In the genomic region with DNA sequence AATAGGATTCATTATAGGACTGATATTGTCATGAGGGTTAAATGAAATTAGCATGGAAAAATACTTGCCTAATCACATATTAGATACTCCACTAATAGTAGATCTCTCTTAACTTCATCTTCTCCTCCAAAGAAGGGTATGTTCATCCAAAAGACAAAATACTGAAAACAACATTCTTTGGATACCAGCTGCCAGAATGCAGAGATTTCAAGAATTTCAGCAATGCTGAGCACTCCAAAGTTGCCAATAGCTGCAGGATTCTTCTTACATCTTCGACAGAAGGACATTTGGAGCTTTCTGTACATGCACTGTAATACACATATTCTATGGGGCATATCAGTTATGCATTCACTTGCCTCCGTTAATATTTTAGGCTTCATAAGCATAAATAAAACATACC, we compare ENCODE assay signal across 27 cellular contexts.
"Had no signal": no experiment of that assay in that cellular context is flagged by ENCODE, and none has a peak within 500 bp of the region (broad histone marks: within the 10 kb centered on the region; RNA-seq: fewer than 3 reads in every experiment).

No MANE protein-coding gene starts in this region.

- H3K4me1 Mint-ChIP-seq: activated CD4-positive, alpha-beta T cell treated with anti-CD3 and anti-CD28 coated beads for 36 hours; activated naive CD4-positive, alpha-beta T cell treated with anti-CD3 and anti-CD28 coated beads, Interleukin-2, amount 10 ng/mL, durations not matched to agents 7 days and 5 days; stimulated activated effector memory CD8-positive, alpha-beta T cell treated with anti-CD3 and anti-CD28 coated beads, Interleukin-12 subunit alpha, Interleukin-12 subunit beta, amount 100 ng/mL, for 72 hours had no signal

- H3K27ac ChIP-seq: gastrocnemius medialis, hepatocyte, left ventricle myocardium inferior, ovary, right lobe of liver, skin epidermis, upper lobe of right lung had no signal

- H3K36me3 ChIP-seq: gastrocnemius medialis, left ventricle myocardium inferior, ovary, right lobe of liver, upper lobe of right lung had no signal

- DNase-seq: activated CD4-positive, alpha-beta T cell treated with anti-CD3 and anti-CD28 coated beads for 36 hours; activated CD4-positive, alpha-beta T cell treated with anti-CD3 and anti-CD28 coated beads, Interleukin-2, amount 50 U/mL, for 48 hours; activated CD4-positive, CD25-positive, alpha-beta regulatory T cell; activated CD8-positive, alpha-beta memory T cell treated with anti-CD3 and anti-CD28 coated beads for 24 hours; activated gamma-delta T cell; activated naive CD4-positive, alpha-beta T cell treated with anti-CD3 and anti-CD28 coated beads, Interleukin-2, amount 10 ng/mL, durations not matched to agents 7 days and 5 days; amniotic stem cell; caudate nucleus; cortex of kidney; effector memory CD8-positive, alpha-beta T cell; erythroblast; gastrocnemius medialis; left ventricle myocardium inferior; ovary; right lobe of liver; stimulated activated CD4-positive, alpha-beta T cell treated with anti-CD3 and anti-CD28 coated beads, Interleukin-12 subunit alpha, Interleukin-12 subunit beta, amount 100 ng/mL, for 4 hours; stimulated activated CD4-positive, alpha-beta T cell treated with anti-CD3 and anti-CD28 coated beads, Interleukin-4, amount 100 ng/mL, for 24 hours; T-helper 1 cell; upper lobe of right lung had no signal

- H3K4me3 Mint-ChIP-seq: activated CD4-positive, alpha-beta T cell treated with anti-CD3 and anti-CD28 coated beads for 36 hours; activated naive CD4-positive, alpha-beta T cell treated with anti-CD3 and anti-CD28 coated beads, Interleukin-2, amount 10 ng/mL, durations not matched to agents 7 days and 5 days; effector memory CD8-positive, alpha-beta T cell; nephron; stimulated activated effector memory CD8-positive, alpha-beta T cell treated with anti-CD3 and anti-CD28 coated beads, Interleukin-12 subunit alpha, Interleukin-12 subunit beta, amount 100 ng/mL, for 72 hours; stimulated activated naive CD8-positive, alpha-beta T cell treated with anti-CD3 and anti-CD28 coated beads, Interleukin-15, Interleukin-2, amounts not matched to agents 100 ng/mL and 50 ng/mL, for 24 hours; T-helper 2 cell treated with Interferon-gamma antibody and Interleukin-4, amounts not matched to agents 5 μg/mL and 100 μg/mL, for 36 hours had no signal

- H3K79me2 ChIP-seq: hepatocyte had no signal

- H3K4me3 ChIP-seq: gastrocnemius medialis, hepatocyte, left ventricle myocardium inferior, lung, ovary, right lobe of liver, skin epidermis, upper lobe of right lung had no signal

- H3K9me3 ChIP-seq: gastrocnemius medialis, ovary, right lobe of liver, upper lobe of right lung had no signal

- H3K36me3 Mint-ChIP-seq: activated naive CD4-positive, alpha-beta T cell treated with anti-CD3 and anti-CD28 coated beads, Interleukin-2, amount 10 ng/mL, durations not matched to agents 7 days and 5 days; stimulated activated effector memory CD8-positive, alpha-beta T cell treated with anti-CD3 and anti-CD28 coated beads, Interleukin-12 subunit alpha, Interleukin-12 subunit beta, amount 100 ng/mL, for 72 hours had no signal

- H3K4me1 ChIP-seq: gastrocnemius medialis, left ventricle myocardium inferior had no signal

- H2AFZ ChIP-seq: hepatocyte had no signal

- H3K27me3 Mint-ChIP-seq: activated CD4-positive, alpha-beta T cell treated with anti-CD3 and anti-CD28 coated beads for 36 hours; activated naive CD4-positive, alpha-beta T cell treated with anti-CD3 and anti-CD28 coated beads, Interleukin-2, amount 10 ng/mL, durations not matched to agents 7 days and 5 days; effector memory CD8-positive, alpha-beta T cell; stimulated activated naive CD8-positive, alpha-beta T cell treated with anti-CD3 and anti-CD28 coated beads, Interleukin-15, Interleukin-2, amounts not matched to agents 100 ng/mL and 50 ng/mL, for 24 hours had no signal

- H3K27ac Mint-ChIP-seq: activated CD4-positive, alpha-beta T cell treated with anti-CD3 and anti-CD28 coated beads for 36 hours; activated naive CD4-positive, alpha-beta T cell treated with anti-CD3 and anti-CD28 coated beads, Interleukin-2, amount 10 ng/mL, durations not matched to agents 7 days and 5 days; effector memory CD8-positive, alpha-beta T cell; nephron; progenitor cell of endocrine pancreas; stimulated activated effector memory CD8-positive, alpha-beta T cell treated with anti-CD3 and anti-CD28 coated beads, Interleukin-12 subunit alpha, Interleukin-12 subunit beta, amount 100 ng/mL, for 72 hours; stimulated activated naive CD8-positive, alpha-beta T cell treated with anti-CD3 and anti-CD28 coated beads, Interleukin-15, Interleukin-2, amounts not matched to agents 100 ng/mL and 50 ng/mL, for 24 hours; T-helper 2 cell treated with Interferon-gamma antibody and Interleukin-4, amounts not matched to agents 5 μg/mL and 100 μg/mL, for 36 hours had no signal

- H3K4me2 ChIP-seq: hepatocyte had no signal

- H3K27me3 ChIP-seq: hepatocyte, ovary, right lobe of liver, upper lobe of right lung had no signal
